ENCODE assay signal across 18 cellular contexts in the genomic region with DNA sequence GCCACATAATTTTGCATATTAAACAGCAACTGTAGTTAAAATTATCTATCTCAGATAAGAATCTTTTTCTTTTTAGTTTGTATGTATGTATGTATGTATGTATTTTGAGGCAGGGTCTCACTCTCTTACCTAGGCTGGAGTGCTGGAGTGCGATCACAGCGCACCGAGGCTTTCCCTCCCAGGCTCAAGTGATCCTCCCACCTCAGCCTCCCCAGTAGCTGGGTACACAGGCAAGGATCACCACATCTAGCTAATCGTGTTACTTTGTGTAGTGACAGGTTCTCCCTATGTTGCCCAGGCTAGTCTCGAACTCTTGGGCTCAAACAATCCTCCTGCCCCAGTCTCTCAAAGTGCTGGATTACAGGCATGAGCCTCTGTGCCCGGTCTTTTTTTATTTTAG.
"Had no signal": no experiment of that assay in that cellular context is flagged by ENCODE, and none has a peak within 500 bp of the region (broad histone marks: within the 10 kb centered on the region; RNA-seq: fewer than 3 reads in every experiment).

No MANE protein-coding gene starts in this region.

- H3K4me1 Mint-ChIP-seq: naive thymus-derived CD8-positive, alpha-beta T cell had no signal

- H3K9me3 Mint-ChIP-seq: naive thymus-derived CD8-positive, alpha-beta T cell; nephron progenitor cell; type B pancreatic cell had no signal

- H3K36me3 Mint-ChIP-seq: naive thymus-derived CD8-positive, alpha-beta T cell; type B pancreatic cell had no signal

- ATAC-seq: heart right ventricle; left cardiac atrium; left lung; naive thymus-derived CD8-positive, alpha-beta T cell; sciatic nerve had no signal

- H3K4me3 Mint-ChIP-seq: naive thymus-derived CD8-positive, alpha-beta T cell; nephron progenitor cell; type B pancreatic cell had no signal

- DNase-seq: effector memory CD4-positive, alpha-beta T cell; glutamatergic neuron; heart right ventricle; left cardiac atrium; left lung; mesendoderm; naive thymus-derived CD8-positive, alpha-beta T cell; nephron progenitor cell; occipital lobe; stimulated activated CD4-positive, alpha-beta T cell treated with anti-CD3 and anti-CD28 coated beads, Interleukin-12 subunit alpha, Interleukin-12 subunit beta, amount 100 ng/mL, for 4 hours; stimulated activated CD4-positive, alpha-beta T cell treated with anti-CD3 and anti-CD28 coated beads, Interleukin-1b, Interleukin-23, amount 100 ng/mL, for 48 hours; stimulated activated CD4-positive, alpha-beta T cell treated with anti-CD3 and anti-CD28 coated beads, Interleukin-4, amount 100 ng/mL, for 1 hour; stimulated activated CD8-positive, alpha-beta memory T cell treated with anti-CD3 and anti-CD28 coated beads, Interleukin-4, amount 100 ng/mL, for 48 hours; stimulated activated naive CD4-positive, alpha-beta T cell treated with Interleukin-2 at 50 U/mL for 16 hours; stomach; thyroid gland had no signal

- H3K27me3 Mint-ChIP-seq: naive thymus-derived CD8-positive, alpha-beta T cell; type B pancreatic cell had no signal

- H3K27ac Mint-ChIP-seq: naive thymus-derived CD8-positive, alpha-beta T cell; nephron progenitor cell; type B pancreatic cell had no signal
